In the genomic region with DNA sequence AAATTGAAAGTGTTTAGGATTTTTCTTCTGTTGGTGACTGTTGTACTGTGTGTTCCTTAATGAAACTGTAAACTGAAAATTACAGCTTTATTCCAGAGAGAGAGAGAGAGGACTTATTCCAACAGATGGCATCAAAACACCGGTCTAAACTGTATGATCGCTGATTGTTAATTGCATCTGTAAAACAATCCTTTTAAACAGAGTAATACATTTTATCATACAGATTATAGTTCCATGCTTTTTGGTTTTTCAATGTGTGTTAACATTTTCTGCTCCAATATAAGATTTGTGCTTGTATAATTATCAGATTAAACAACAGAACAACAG, we compare ENCODE assay signal across 12 cellular contexts.
DNase-seq lines count a peak whose midpoint lies in the region; ATAC-seq and TF ChIP-seq lines count a peak whose summit lies in the region.
"Had no signal": no experiment of that assay in that cellular context is flagged by ENCODE, and none has a peak within 500 bp of the region (broad histone marks: within the 10 kb centered on the region; RNA-seq: fewer than 3 reads in every experiment).

No MANE protein-coding gene starts in this region.

- H3K27ac Mint-ChIP-seq in T-helper 17 cell: no peak overlapping the region
- H3K27ac Mint-ChIP-seq: HFFc6 had no signal

- H3K27me3 ChIP-seq in suprapubic skin: no peaks in the 10 kb centered on the region
- H3K27me3 ChIP-seq: BLaER1 had no signal

- no peak for TF ChIP-seq EP300 in suprapubic skin (IDR thresholded peaks at IDR 0.05)

- no peak overlapping the region for H3K27ac ChIP-seq in suprapubic skin
- H3K27ac ChIP-seq: BLaER1, SJCRH30 had no signal

- DNase-seq in Ammon's horn (ENCODE audit: low spot score): peak; percentile 52
- DNase-seq in LNCaP clone FGC (ENCODE audit: low read depth): no peak
- peak; percentile 10 for DNase-seq in NCI-H774 (lab: John Stamatoyannopoulos, UW)
- DNase-seq in medulla oblongata (ENCODE audit: extremely low spot score): peak; percentile 54
- DNase-seq in activated CD8-positive, alpha-beta memory T cell treated with anti-CD3 and anti-CD28 coated beads for 24 hours: no peak
- DNase-seq in T-helper 17 cell: no peak
- no peak for DNase-seq in suprapubic skin (ENCODE audit: low spot score in 2 of 2)
- DNase-seq: HFFc6, NCI-H2081 treated with DMSO at 0.1 percent for 48 hours, NCI-H446 had no signal

- TF ChIP-seq CTCF in LNCaP clone FGC (IDR thresholded peaks at IDR 0.05; ENCODE audit: control insufficient read depth, extremely low read depth, insufficient read depth): peak; percentile 30; the same call in 1 of the 2 replicates
- TF ChIP-seq CTCF in suprapubic skin (IDR thresholded peaks at IDR 0.05): no peak

- H3K4me3 ChIP-seq in LNCaP clone FGC (ENCODE audit: low read depth, low read length) (no peak overlapping the region), suprapubic skin (no peak overlapping the region)
- H3K4me3 ChIP-seq: BLaER1, SJCRH30 had no signal

- peaks cover 6% of the 10 kb centered on the region for H3K27me3 Mint-ChIP-seq in T-helper 17 cell

- WGBS in suprapubic skin: 78% methylated on average over 2 of the region's 2 CpGs

- no peak for TF ChIP-seq POLR2A in suprapubic skin (IDR thresholded peaks at IDR 0.05)

- no peak for ATAC-seq in T-helper 17 cell

- no peaks in the 10 kb centered on the region for H3K4me1 ChIP-seq in suprapubic skin
- H3K4me1 ChIP-seq: BLaER1, SJCRH30 had no signal

- no peaks in the 10 kb centered on the region for H3K4me1 Mint-ChIP-seq in T-helper 17 cell

- H3K36me3 Mint-ChIP-seq in T-helper 17 cell (ENCODE audit: low read depth): no peaks in the 10 kb centered on the region

- no peak overlapping the region for H3K4me3 Mint-ChIP-seq in T-helper 17 cell
- H3K4me3 Mint-ChIP-seq: HFFc6 had no signal

- H3K36me3 ChIP-seq in suprapubic skin: no peaks in the 10 kb centered on the region
- H3K36me3 ChIP-seq: BLaER1, SJCRH30 had no signal

- H3K9me3 ChIP-seq in T-helper 17 cell (ENCODE audit: control insufficient read depth, low read length, poor library complexity, severe bottlenecking) (no peaks in the 10 kb centered on the region), suprapubic skin (no peaks in the 10 kb centered on the region)
- H3K9me3 ChIP-seq: BLaER1, SJCRH30 had no signal

Comparison
In these comparisons a context has a peak if more than half of its experiments do, and no peak if none do; other contexts are left out.
1. DNase-seq: peak in Ammon's horn (single experiment), NCI-H774 (single experiment) and medulla oblongata (single experiment); none in LNCaP clone FGC (single experiment), activated CD8-positive, alpha-beta memory T cell treated with anti-CD3 and anti-CD28 coated beads for 24 hours (single experiment), T-helper 17 cell (0 of 3) and suprapubic skin (0 of 2).